19 cellular contexts compared by ENCODE assay signal in the genomic region with DNA sequence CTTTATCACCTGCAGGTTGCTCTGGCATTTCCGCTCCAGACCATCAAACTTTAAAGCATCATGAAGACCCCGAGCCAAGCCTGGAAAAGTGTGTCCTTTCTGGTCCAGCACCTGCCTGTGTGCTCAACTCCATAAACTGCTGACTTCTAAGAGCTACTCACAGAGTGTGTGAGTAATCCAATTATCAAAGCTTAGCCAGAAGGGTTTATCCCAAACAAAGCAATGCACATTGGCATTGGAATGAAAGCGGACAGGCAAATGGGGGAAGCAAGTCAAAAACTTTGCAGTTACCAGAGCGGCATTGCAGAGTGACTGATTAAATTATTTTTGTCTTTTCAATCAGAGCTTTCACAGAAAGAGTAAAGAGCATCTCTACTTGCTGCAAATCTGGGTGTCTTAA.
A peak's percentile ranks its signal among the peaks of the same experiment; 100 is the strongest.
DNase-seq lines count a peak whose midpoint lies in the region; ATAC-seq lines count a peak whose summit lies in the region.
"Had no signal": no experiment of that assay in that cellular context is flagged by ENCODE, and none has a peak within 500 bp of the region (broad histone marks: within the 10 kb centered on the region; RNA-seq: fewer than 3 reads in every experiment).

No MANE protein-coding gene starts in this region.

- intact Hi-C loops in left cardiac atrium (cut with DNase I): no loop called here

- ATAC-seq in left cardiac atrium: no peak
- ATAC-seq: HCT116 had no signal

- DNase-seq in D341Med (ENCODE audit: low spot score) (peak; percentile 21), NCI-H524 treated with DMSO at 0.1 percent for 48 hours (lab: John Stamatoyannopoulos, UW) (peak; percentile 73), astrocyte of the hippocampus (ENCODE audit: low read depth, low spot score) (peak; percentile 28), retina (peak; percentile 30), left cardiac atrium (no peak), occipital lobe (lab: John Stamatoyannopoulos, UW) (no peak), NCI-H526 treated with DMSO at 0.1 percent for 48 hours (lab: John Stamatoyannopoulos, UW) (no peak)
- DNase-seq: Calu3; CD8-positive, alpha-beta memory T cell; GDM1; GOT3; Karpas-422; NCI-H1694; NCI-H2081; NCI-H446 treated with DMSO at 0.1 percent for 48 hours; NCI-H774; Right ventricle myocardium superior; SW 1271 had no signal

Comparison
In these comparisons a context has a peak if more than half of its experiments do, and no peak if none do; other contexts are left out.
1. DNase-seq: peak in D341Med (single experiment), NCI-H524 treated with DMSO at 0.1 percent for 48 hours (single experiment), astrocyte of the hippocampus (single experiment) and retina (single experiment); none in left cardiac atrium (single experiment), occipital lobe (single experiment) and NCI-H526 treated with DMSO at 0.1 percent for 48 hours (single experiment).